Comparison of ENCODE assay signal across 26 cellular contexts in genomic region chr7:64037095-64037494, GRCh38. TPM values are rescaled to one million over a fixed set of nuclear protein-coding genes. Genes with fewer than 3 reads are reported as not detected.
"Had no signal": no experiment of that assay in that cellular context is flagged by ENCODE, and none has a peak within 500 bp of the region (broad histone marks: within the 10 kb centered on the region; RNA-seq: fewer than 3 reads in every experiment).

No MANE protein-coding gene starts in this region.

- ATAC-seq: gastrocnemius medialis; left lung; naive thymus-derived CD8-positive, alpha-beta T cell; T-helper 17 cell had no signal

- H3K4me3 ChIP-seq: breast epithelium, esophagus squamous epithelium, gastrocnemius medialis, left lung, neural progenitor cell, skin epidermis, suprapubic skin, transverse colon, vagina had no signal

- H2AFZ ChIP-seq: neural progenitor cell had no signal

- H3K27me3 ChIP-seq: gastrocnemius medialis, neural progenitor cell, transverse colon, vagina had no signal

- H3K4me2 ChIP-seq: neural progenitor cell had no signal

- H3K4me1 ChIP-seq: breast epithelium, esophagus squamous epithelium, gastrocnemius medialis, left lung, neural progenitor cell, suprapubic skin, transverse colon, vagina had no signal

- FAIRE-seq: kidney had no signal

- H3K9me3 ChIP-seq: gastrocnemius medialis had no signal

- DNase-seq: activated CD4-positive, alpha-beta memory T cell treated with anti-CD3 and anti-CD28 coated beads for 36 hours; activated CD4-positive, alpha-beta T cell treated with anti-CD3 and anti-CD28 coated beads for 48 hours; activated naive CD4-positive, alpha-beta T cell treated with Interleukin-2 at 50 U/mL for 16 hours; activated naive CD8-positive, alpha-beta T cell treated with anti-CD3 and anti-CD28 coated beads for 36 hours; activated T-cell treated with anti-CD3 and anti-CD28 coated beads, Interleukin-2, amount 50 U/mL, for 48 hours; cerebellar nuclear complex; cortex of kidney; endodermal cell; esophagus squamous epithelium; gastrocnemius medialis; kidney; mammary epithelial cell; naive thymus-derived CD8-positive, alpha-beta T cell; stimulated activated CD4-positive, alpha-beta T cell treated with anti-CD3 and anti-CD28 coated beads, Interleukin-1b, Interleukin-23, amount 100 ng/mL, for 48 hours; T-helper 17 cell; transverse colon had no signal

- H3K36me3 ChIP-seq: breast epithelium, esophagus squamous epithelium, gastrocnemius medialis, left lung, neural progenitor cell, suprapubic skin, transverse colon, vagina had no signal

- H3K27ac ChIP-seq: breast epithelium, esophagus squamous epithelium, gastrocnemius medialis, left lung, neural progenitor cell, skin epidermis, suprapubic skin, transverse colon, vagina had no signal

- H3K9ac ChIP-seq: neural progenitor cell had no signal

RNA-seq across cellular contexts. Expression of gene ZNF727, which starts 8.1 kb away (rescaled TPM):
- total RNA-seq: endodermal cell, mesothelial cell of epicardium had no signal
- polyA plus RNA-seq: mammary epithelial cell had no signal

RNA-seq across cellular contexts. Expression of gene ZNF722, which starts 38.4 kb away (rescaled TPM):
- total RNA-seq: activated CD4-positive, alpha-beta memory T cell treated with anti-CD3 and anti-CD28 coated beads for 36 hours; activated naive CD8-positive, alpha-beta T cell treated with anti-CD3 and anti-CD28 coated beads for 36 hours; breast epithelium; endodermal cell; esophagus squamous epithelium; gastrocnemius medialis; kidney; left lung; mammary epithelial cell; mesothelial cell of epicardium; naive thymus-derived CD8-positive, alpha-beta T cell; omental fat pad; posterior vena cava; renal cortical epithelial cell; suprapubic skin; T-helper 17 cell; transverse colon; vagina had no signal
- polyA plus RNA-seq: mammary epithelial cell; naive thymus-derived CD8-positive, alpha-beta T cell had no signal
